ENCODE assay signal across 17 cellular contexts in the genomic region with DNA sequence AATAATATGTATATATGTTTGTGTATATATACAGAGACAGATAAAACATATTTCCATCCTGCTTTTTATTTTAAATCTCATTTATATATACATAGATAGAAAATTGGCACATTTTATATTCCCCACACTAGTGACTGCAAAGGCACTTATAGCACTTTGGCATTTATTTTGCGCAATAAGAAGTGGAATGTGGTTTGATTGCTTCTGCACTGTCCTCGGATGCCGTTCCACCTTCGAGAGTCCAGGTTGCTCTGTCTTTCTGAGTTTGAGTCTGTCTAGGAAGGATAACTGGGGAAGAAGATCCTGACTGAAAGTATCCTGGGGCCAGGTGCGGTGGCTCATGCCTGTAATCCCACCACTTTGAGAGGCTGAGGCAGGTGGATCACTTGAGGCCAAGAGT.
DNase-seq lines count a peak whose midpoint lies in the region; ATAC-seq, FAIRE-seq and TF ChIP-seq lines count a peak whose summit lies in the region.
"Had no signal": no experiment of that assay in that cellular context is flagged by ENCODE, and none has a peak within 500 bp of the region (broad histone marks: within the 10 kb centered on the region; RNA-seq: fewer than 3 reads in every experiment).

No MANE protein-coding gene starts in this region.

- H2AFZ ChIP-seq in neural progenitor cell (replicated peaks) = no peak overlapping the region
- H2AFZ ChIP-seq: GM23248 had no signal

- no peaks in the 10 kb centered on the region for H3K27me3 ChIP-seq in bronchial epithelial cell (ENCODE audit: control insufficient read depth, insufficient read depth, low read length)
- H3K27me3 ChIP-seq in neural progenitor cell = no peaks in the 10 kb centered on the region
- H3K27me3 ChIP-seq in upper lobe of right lung = no peaks in the 10 kb centered on the region

- no peaks in the 10 kb centered on the region for H3K9me3 Mint-ChIP-seq in neural progenitor cell
- H3K9me3 Mint-ChIP-seq: CD4-positive, alpha-beta memory T cell had no signal

- H3F3A ChIP-seq in neural progenitor cell (ENCODE audit: low read depth) = no peaks in the 10 kb centered on the region

- no peaks in the 10 kb centered on the region for H4K20me1 ChIP-seq in neural progenitor cell (ENCODE audit: low read depth)

- H3K4me3 Mint-ChIP-seq in neural progenitor cell = no peak overlapping the region
- H3K4me3 Mint-ChIP-seq: CD4-positive, alpha-beta memory T cell had no signal

- TF ChIP-seq POLR2A in GM12891 (IDR thresholded peaks at IDR 0.05; ENCODE audit: low read depth, low read length) = no peak

- H3K4me1 ChIP-seq in neural progenitor cell (peaks cover 6% of the 10 kb centered on the region), upper lobe of right lung (no peaks in the 10 kb centered on the region)

- no peak overlapping the region for H3K27ac ChIP-seq in neural progenitor cell
- no peak overlapping the region for H3K27ac ChIP-seq in upper lobe of right lung
- H3K27ac ChIP-seq: GM23248 had no signal

- intact Hi-C loops in upper lobe of right lung (cut with DNase I) = no loop called here

- H3K9me3 ChIP-seq in neural progenitor cell (ENCODE audit: low read depth) (no peaks in the 10 kb centered on the region), upper lobe of right lung (no peaks in the 10 kb centered on the region)

- no peaks in the 10 kb centered on the region for H3K27me3 Mint-ChIP-seq in neural progenitor cell (ENCODE audit: insufficient read depth, low read depth)

- H3K36me3 ChIP-seq in bronchial epithelial cell (ENCODE audit: control insufficient read depth, insufficient read depth, low read length) (no peaks in the 10 kb centered on the region), neural progenitor cell (no peaks in the 10 kb centered on the region), upper lobe of right lung (peaks cover 14% of the 10 kb centered on the region)

- H3K4me1 Mint-ChIP-seq in neural progenitor cell = no peaks in the 10 kb centered on the region
- H3K4me1 Mint-ChIP-seq: CD4-positive, alpha-beta memory T cell had no signal

- no peak overlapping the region for H3K9ac ChIP-seq in neural progenitor cell
- H3K9ac ChIP-seq: GM23248 had no signal

- no peak for TF ChIP-seq CTCF in bronchial epithelial cell (IDR thresholded peaks at IDR 0.05; ENCODE audit: insufficient read depth, low read length, severe bottlenecking)
- TF ChIP-seq CTCF in neural progenitor cell (IDR thresholded peaks at IDR 0.05) = no peak
- TF ChIP-seq CTCF in upper lobe of right lung (IDR thresholded peaks at IDR 0.05) = no peak

- DNase-seq in bronchial epithelial cell (ENCODE audit: low read depth) = peak; percentile 7
- DNase-seq in neural progenitor cell (ENCODE audit: low spot score) = no peak
- no peak for DNase-seq in upper lobe of right lung
- DNase-seq in GM12891 (ENCODE audit: insufficient read length, low spot score) = no peak
- DNase-seq: C1 segment of cervical spinal cord; CD4-positive, alpha-beta memory T cell; COR-L47; DMS53; DMS79 treated with DMSO at 0.1 percent for 48 hours; GF-D8; H7 had no signal

- H3K4me3 ChIP-seq in bronchial epithelial cell (ENCODE audit: low read depth, low read length) (no peak overlapping the region), neural progenitor cell (no peak overlapping the region), upper lobe of right lung (no peak overlapping the region)
- H3K4me3 ChIP-seq: GM23248 had no signal

- H3K4me2 ChIP-seq in neural progenitor cell = no peak overlapping the region

- peaks cover 2% of the 10 kb centered on the region for H3K36me3 Mint-ChIP-seq in neural progenitor cell
- H3K36me3 Mint-ChIP-seq: CD4-positive, alpha-beta memory T cell had no signal

- H3K79me2 ChIP-seq in neural progenitor cell (ENCODE audit: low read depth) = no peaks in the 10 kb centered on the region

- peak overlapping the region; percentile 66 for H3K27ac Mint-ChIP-seq in neural progenitor cell
- H3K27ac Mint-ChIP-seq: CD4-positive, alpha-beta memory T cell had no signal

- ATAC-seq in upper lobe of right lung = peak; percentile 31
- ATAC-seq in SK-N-SH treated with all-trans-retinoic acid at 6 μM for 48 hours = no peak
- ATAC-seq in GM19023 (IDR thresholded peaks at IDR 0.05; ENCODE audit: unreplicated experiment) = no peak

- FAIRE-seq in bronchial epithelial cell (lab: Jason Lieb, UNC) = no peak
- FAIRE-seq in GM12891 (lab: Jason Lieb, UNC) = no peak
- FAIRE-seq: GM12892, GM19239, H1 had no signal

TF ChIP-seq in GM12891, 5 proteins besides CTCF, POLR2A, EP300 and RAD21:
- TF ChIP-seq POU2F2 (IDR thresholded peaks at IDR 0.05; ENCODE audit: low read depth, low read length) = no peak
- TF ChIP-seq SPI1 (IDR thresholded peaks at IDR 0.05; ENCODE audit: low read depth, low read length) = no peak
- no peak for TF ChIP-seq POLR2AphosphoS5 (IDR thresholded peaks at IDR 0.05; ENCODE audit: low read depth, low read length)

TF ChIP-seq in SK-N-SH treated with all-trans-retinoic acid at 6 μM for 48 hours, 23 proteins besides CTCF, POLR2A, EP300 and RAD21:
- TF ChIP-seq PPARA (CRISPR knock-in tag; IDR thresholded peaks at IDR 0.05; ENCODE audit: borderline replicate concordance) (no peak), OSR1 (CRISPR knock-in tag; IDR thresholded peaks at IDR 0.05) (no peak), ZNF70 (CRISPR knock-in tag; IDR thresholded peaks at IDR 0.05) (no peak), ZFP3 (CRISPR knock-in tag; IDR thresholded peaks at IDR 0.05) (no peak), TCF4 (CRISPR knock-in tag; IDR thresholded peaks at IDR 0.05; ENCODE audit: borderline replicate concordance) (no peak), BACH2 (CRISPR knock-in tag; IDR thresholded peaks at IDR 0.05; ENCODE audit: borderline replicate concordance) (no peak), CSDC2 (CRISPR knock-in tag; IDR thresholded peaks at IDR 0.05) (no peak)
- TF ChIP-seq, protein P1, sequence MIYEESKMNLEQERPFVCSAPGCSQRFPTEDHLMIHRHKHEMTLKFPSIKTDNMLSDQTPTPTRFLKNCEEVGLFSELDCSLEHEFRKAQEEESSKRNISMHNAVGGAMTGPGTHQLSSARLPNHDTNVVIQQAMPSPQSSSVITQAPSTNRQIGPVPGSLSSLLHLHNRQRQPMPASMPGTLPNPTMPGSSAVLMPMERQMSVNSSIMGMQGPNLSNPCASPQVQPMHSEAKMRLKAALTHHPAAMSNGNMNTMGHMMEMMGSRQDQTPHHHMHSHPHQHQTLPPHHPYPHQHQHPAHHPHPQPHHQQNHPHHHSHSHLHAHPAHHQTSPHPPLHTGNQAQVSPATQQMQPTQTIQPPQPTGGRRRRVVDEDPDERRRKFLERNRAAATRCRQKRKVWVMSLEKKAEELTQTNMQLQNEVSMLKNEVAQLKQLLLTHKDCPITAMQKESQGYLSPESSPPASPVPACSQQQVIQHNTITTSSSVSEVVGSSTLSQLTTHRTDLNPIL (CRISPR knock-in tag; IDR thresholded peaks at IDR 0.05; ENCODE audit: low read depth) = no peak
- TF ChIP-seq, protein P2, sequence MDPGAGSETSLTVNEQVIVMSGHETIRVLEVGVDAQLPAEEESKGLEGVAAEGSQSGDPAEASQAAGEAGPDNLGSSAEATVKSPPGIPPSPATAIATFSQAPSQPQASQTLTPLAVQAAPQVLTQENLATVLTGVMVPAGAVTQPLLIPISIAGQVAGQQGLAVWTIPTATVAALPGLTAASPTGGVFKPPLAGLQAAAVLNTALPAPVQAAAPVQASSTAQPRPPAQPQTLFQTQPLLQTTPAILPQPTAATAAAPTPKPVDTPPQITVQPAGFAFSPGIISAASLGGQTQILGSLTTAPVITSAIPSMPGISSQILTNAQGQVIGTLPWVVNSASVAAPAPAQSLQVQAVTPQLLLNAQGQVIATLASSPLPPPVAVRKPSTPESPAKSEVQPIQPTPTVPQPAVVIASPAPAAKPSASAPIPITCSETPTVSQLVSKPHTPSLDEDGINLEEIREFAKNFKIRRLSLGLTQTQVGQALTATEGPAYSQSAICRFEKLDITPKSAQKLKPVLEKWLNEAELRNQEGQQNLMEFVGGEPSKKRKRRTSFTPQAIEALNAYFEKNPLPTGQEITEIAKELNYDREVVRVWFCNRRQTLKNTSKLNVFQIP (CRISPR knock-in tag; IDR thresholded peaks at IDR 0.05; ENCODE audit: borderline replicate concordance, low read depth) = no peak
- TF ChIP-seq, protein P3, sequence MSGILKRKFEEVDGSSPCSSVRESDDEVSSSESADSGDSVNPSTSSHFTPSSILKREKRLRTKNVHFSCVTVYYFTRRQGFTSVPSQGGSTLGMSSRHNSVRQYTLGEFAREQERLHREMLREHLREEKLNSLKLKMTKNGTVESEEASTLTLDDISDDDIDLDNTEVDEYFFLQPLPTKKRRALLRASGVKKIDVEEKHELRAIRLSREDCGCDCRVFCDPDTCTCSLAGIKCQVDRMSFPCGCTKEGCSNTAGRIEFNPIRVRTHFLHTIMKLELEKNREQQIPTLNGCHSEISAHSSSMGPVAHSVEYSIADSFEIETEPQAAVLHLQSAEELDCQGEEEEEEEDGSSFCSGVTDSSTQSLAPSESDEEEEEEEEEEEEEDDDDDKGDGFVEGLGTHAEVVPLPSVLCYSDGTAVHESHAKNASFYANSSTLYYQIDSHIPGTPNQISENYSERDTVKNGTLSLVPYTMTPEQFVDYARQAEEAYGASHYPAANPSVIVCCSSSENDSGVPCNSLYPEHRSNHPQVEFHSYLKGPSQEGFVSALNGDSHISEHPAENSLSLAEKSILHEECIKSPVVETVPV (CRISPR knock-in tag; IDR thresholded peaks at IDR 0.05) = no peak
- TF ChIP-seq, protein P4, sequence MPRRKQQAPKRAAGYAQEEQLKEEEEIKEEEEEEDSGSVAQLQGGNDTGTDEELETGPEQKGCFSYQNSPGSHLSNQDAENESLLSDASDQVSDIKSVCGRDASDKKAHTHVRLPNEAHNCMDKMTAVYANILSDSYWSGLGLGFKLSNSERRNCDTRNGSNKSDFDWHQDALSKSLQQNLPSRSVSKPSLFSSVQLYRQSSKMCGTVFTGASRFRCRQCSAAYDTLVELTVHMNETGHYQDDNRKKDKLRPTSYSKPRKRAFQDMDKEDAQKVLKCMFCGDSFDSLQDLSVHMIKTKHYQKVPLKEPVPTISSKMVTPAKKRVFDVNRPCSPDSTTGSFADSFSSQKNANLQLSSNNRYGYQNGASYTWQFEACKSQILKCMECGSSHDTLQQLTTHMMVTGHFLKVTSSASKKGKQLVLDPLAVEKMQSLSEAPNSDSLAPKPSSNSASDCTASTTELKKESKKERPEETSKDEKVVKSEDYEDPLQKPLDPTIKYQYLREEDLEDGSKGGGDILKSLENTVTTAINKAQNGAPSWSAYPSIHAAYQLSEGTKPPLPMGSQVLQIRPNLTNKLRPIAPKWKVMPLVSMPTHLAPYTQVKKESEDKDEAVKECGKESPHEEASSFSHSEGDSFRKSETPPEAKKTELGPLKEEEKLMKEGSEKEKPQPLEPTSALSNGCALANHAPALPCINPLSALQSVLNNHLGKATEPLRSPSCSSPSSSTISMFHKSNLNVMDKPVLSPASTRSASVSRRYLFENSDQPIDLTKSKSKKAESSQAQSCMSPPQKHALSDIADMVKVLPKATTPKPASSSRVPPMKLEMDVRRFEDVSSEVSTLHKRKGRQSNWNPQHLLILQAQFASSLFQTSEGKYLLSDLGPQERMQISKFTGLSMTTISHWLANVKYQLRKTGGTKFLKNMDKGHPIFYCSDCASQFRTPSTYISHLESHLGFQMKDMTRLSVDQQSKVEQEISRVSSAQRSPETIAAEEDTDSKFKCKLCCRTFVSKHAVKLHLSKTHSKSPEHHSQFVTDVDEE (CRISPR knock-in tag; IDR thresholded peaks at IDR 0.05) = no peak
